16 cellular contexts compared by ENCODE assay signal in genomic region chr2:26489213-26489850, GRCh38. TPM values are rescaled to one million over a fixed set of nuclear protein-coding genes. Genes with fewer than 3 reads are reported as not detected.
DNase-seq lines count a peak whose midpoint lies in the region; ATAC-seq and TF ChIP-seq lines count a peak whose summit lies in the region.
"Had no signal": no experiment of that assay in that cellular context is flagged by ENCODE, and none has a peak within 500 bp of the region (broad histone marks: within the 10 kb centered on the region; RNA-seq: fewer than 3 reads in every experiment).

No MANE protein-coding gene starts in this region.

- H3K4me1 Mint-ChIP-seq in chondrocyte (ENCODE audit: low read depth), result no peaks in the 10 kb centered on the region
- H3K4me1 Mint-ChIP-seq: CD4-positive, CD25-positive, alpha-beta regulatory T cell had no signal

- intact Hi-C loops in left ventricle myocardium superior (cut with micrococcal nuclease), result no loop called here
- intact Hi-C loops in left ventricle myocardium inferior (cut with micrococcal nuclease), result no loop called here

- no peaks in the 10 kb centered on the region for H3K9me3 Mint-ChIP-seq in chondrocyte (ENCODE audit: low read depth)
- H3K9me3 Mint-ChIP-seq: CD8-positive, alpha-beta T cell; H9; HFFc6 had no signal

- H3K27ac ChIP-seq in left ventricle myocardium inferior (replicated peaks), result no peak overlapping the region
- no peak overlapping the region for H3K27ac ChIP-seq in neuronal stem cell (replicated peaks; ENCODE audit: low read length)
- H3K27ac ChIP-seq: GM23248 had no signal

- peak; percentile 9 for DNase-seq in left ventricle myocardium superior
- no peak for DNase-seq in left ventricle myocardium inferior
- peak; percentile 80 for DNase-seq in chondrocyte (ENCODE audit: low spot score)
- no peak for DNase-seq in neuronal stem cell (ENCODE audit: low spot score)
- no peak for DNase-seq in CD1c-positive myeloid dendritic cell (ENCODE audit: extremely low spot score)
- no peak for DNase-seq in retina
- DNase-seq: Caco-2; CD4-positive, CD25-positive, alpha-beta regulatory T cell; CD8-positive, alpha-beta T cell; DMS153; DND-41; GM23248; H9; HFFc6 had no signal

- H3K4me3 ChIP-seq in left ventricle myocardium inferior, result no peak overlapping the region
- no peak overlapping the region for H3K4me3 ChIP-seq in neuronal stem cell (ENCODE audit: low read length in 2 of 2)
- H3K4me3 ChIP-seq: GM23248 had no signal

- H3K23ac ChIP-seq in neuronal stem cell (ENCODE audit: low read depth, low read length, poor library complexity), result peak overlapping the region; percentile 52

- H3K27me3 ChIP-seq in left ventricle myocardium inferior (ENCODE audit: low read depth), result no peaks in the 10 kb centered on the region
- H3K27me3 ChIP-seq in neuronal stem cell (ENCODE audit: control insufficient read depth in 3 of 3, insufficient read depth in 3 of 3, low read depth in 1 of 3, low read length in 3 of 3), result no peaks in the 10 kb centered on the region

- peak overlapping the region; percentile 56 for H2BK120ac ChIP-seq in neuronal stem cell (ENCODE audit: low read depth, low read length)

- peak overlapping the region; percentile 58 for H3K18ac ChIP-seq in neuronal stem cell (ENCODE audit: low read length)

- H4K8ac ChIP-seq in neuronal stem cell (ENCODE audit: low read depth, low read length), result peak overlapping the region; percentile 54

- no peak overlapping the region for H3K4me3 Mint-ChIP-seq in chondrocyte (ENCODE audit: unreplicated experiment)
- H3K4me3 Mint-ChIP-seq: CD4-positive, CD25-positive, alpha-beta regulatory T cell; CD8-positive, alpha-beta T cell; H9; HFFc6 had no signal

- H3K14ac ChIP-seq in neuronal stem cell (ENCODE audit: low read length), result peak overlapping the region; percentile 91

- no peak overlapping the region for H4K91ac ChIP-seq in neuronal stem cell (ENCODE audit: low read depth, low read length, poor library complexity)

- H3K9me3 ChIP-seq in left ventricle myocardium inferior (replicated peaks), result no peaks in the 10 kb centered on the region
- no peaks in the 10 kb centered on the region for H3K9me3 ChIP-seq in neuronal stem cell (replicated peaks in 1 of 2; ENCODE audit: control insufficient read depth in 2 of 2, insufficient read depth in 1 of 2, low read depth in 1 of 2, low read length in 2 of 2)
- H3K9me3 ChIP-seq: Caco-2 had no signal

- H2AK5ac ChIP-seq in neuronal stem cell (ENCODE audit: low read depth, low read length), result peak overlapping the region; percentile 49

- no peak overlapping the region for H3K9ac ChIP-seq in neuronal stem cell (ENCODE audit: low read depth, low read length, poor library complexity)
- H3K9ac ChIP-seq: GM23248 had no signal

- H2BK12ac ChIP-seq in neuronal stem cell (ENCODE audit: low read length), result peak overlapping the region; percentile 87

- no peak overlapping the region for H3K4ac ChIP-seq in neuronal stem cell (ENCODE audit: low read length)

- ATAC-seq in left ventricle myocardium superior, result no peak
- ATAC-seq: CD8-positive, alpha-beta T cell had no signal

- H3K27ac Mint-ChIP-seq in chondrocyte (ENCODE audit: unreplicated experiment), result no peak overlapping the region
- H3K27ac Mint-ChIP-seq: CD8-positive, alpha-beta T cell; HFFc6 had no signal

- peak overlapping the region; percentile 17 for H2BK5ac ChIP-seq in neuronal stem cell (ENCODE audit: low read length)

- H3K79me1 ChIP-seq in neuronal stem cell (ENCODE audit: low read depth, low read length), result no peaks in the 10 kb centered on the region

- H3K4me1 ChIP-seq in left ventricle myocardium inferior (peaks cover 5% of the 10 kb centered on the region), neuronal stem cell (ENCODE audit: control insufficient read depth in 2 of 2, insufficient read depth in 1 of 2, low read depth in 1 of 2, low read length in 2 of 2) (peaks cover 15 to 20% of the 10 kb centered on the region in 2 donors)
- H3K4me1 ChIP-seq: Caco-2 had no signal

- WGBS in neuronal stem cell (ENCODE audit: extremely low coverage in 2 of 2, insufficient read length in 2 of 2, insufficient replicate concordance in 1 of 2), 2 donors, result no CpG with 5 or more reads among the region's 19 CpGs

- H2BK15ac ChIP-seq in neuronal stem cell (ENCODE audit: low read length), result peak overlapping the region; percentile 99

- peak overlapping the region; percentile 33 for H2AFZ ChIP-seq in neuronal stem cell (ENCODE audit: low read length)
- H2AFZ ChIP-seq: GM23248 had no signal

- H3K36me3 ChIP-seq in left ventricle myocardium inferior (no peaks in the 10 kb centered on the region), neuronal stem cell (replicated peaks in 1 of 2; ENCODE audit: control insufficient read depth in 2 of 2, insufficient read depth in 2 of 2, low read length in 2 of 2) (no peaks in the 10 kb centered on the region)

- H3K36me3 Mint-ChIP-seq in chondrocyte (ENCODE audit: low read depth), result no peaks in the 10 kb centered on the region
- H3K36me3 Mint-ChIP-seq: CD4-positive, CD25-positive, alpha-beta regulatory T cell; CD8-positive, alpha-beta T cell had no signal

- TF ChIP-seq CTCF in left ventricle myocardium inferior (IDR thresholded peaks at IDR 0.05; ENCODE audit: borderline replicate concordance) (no peak), chondrocyte (IDR thresholded peaks at IDR 0.05) (no peak)

- peaks cover 9% of the 10 kb centered on the region for H3K27me3 Mint-ChIP-seq in chondrocyte (ENCODE audit: low read depth)
- H3K27me3 Mint-ChIP-seq: CD4-positive, CD25-positive, alpha-beta regulatory T cell had no signal

- no peak overlapping the region for H3K4me2 ChIP-seq in neuronal stem cell (ENCODE audit: insufficient read depth, low read length, poor library complexity, severe bottlenecking)

RNA-seq across cellular contexts. Expression of gene OTOF, which starts 11.4 kb away (rescaled TPM):
- total RNA-seq in left ventricle myocardium superior (not detected), left ventricle myocardium inferior (not detected), chondrocyte (not detected in 3 replicates)
- 0.54 TPM for polyA plus RNA-seq in neuronal stem cell (2013, experiment 1 of 2)
- polyA plus RNA-seq in neuronal stem cell (2013, experiment 2 of 2), result 0.60 TPM
- total RNA-seq: A673, H4 had no signal

Comparison
In these comparisons a context has a peak if more than half of its experiments do, and no peak if none do; other contexts are left out.
1. DNase-seq: peak in left ventricle myocardium superior (single experiment) and chondrocyte (single experiment); none in left ventricle myocardium inferior (single experiment), neuronal stem cell (single experiment), CD1c-positive myeloid dendritic cell (single experiment) and retina (single experiment).